In genomic region chr2:218272531-218273212, GRCh38 we compare ENCODE assay signal across 1 cellular context.
TF ChIP-seq lines count a peak whose summit lies in the region.

No MANE protein-coding gene starts in this region.

TF ChIP-seq in HepG2, 621 proteins besides CTCF, POLR2A, EP300 and RAD21 (continued from another document and continues in another):
- no peak for TF ChIP-seq ZNF460 (CRISPR knock-in tag; IDR thresholded peaks at IDR 0.05; ENCODE audit: borderline replicate concordance)
- no peak for TF ChIP-seq ASH2L (IDR thresholded peaks at IDR 0.05; ENCODE audit: insufficient read length, low read depth, low read length)
- no peak for TF ChIP-seq PLSCR1 (CRISPR knock-in tag; IDR thresholded peaks at IDR 0.05; ENCODE audit: borderline replicate concordance)
- TF ChIP-seq ZSCAN21 (CRISPR knock-in tag; IDR thresholded peaks at IDR 0.05; ENCODE audit: borderline replicate concordance), result no peak
- no peak for TF ChIP-seq MLLT10 (CRISPR knock-in tag; IDR thresholded peaks at IDR 0.05)
- peak; percentile 35; the same call in 1 of the 2 replicates for TF ChIP-seq ZSCAN9 (CRISPR knock-in tag; IDR thresholded peaks at IDR 0.05; ENCODE audit: borderline replicate concordance)
- no peak; the same call in 1 of the 2 replicates for TF ChIP-seq POLR2AphosphoS2 (IDR thresholded peaks at IDR 0.05; ENCODE audit: low read depth, low read length)
- TF ChIP-seq THAP9 (CRISPR knock-in tag; IDR thresholded peaks at IDR 0.05; ENCODE audit: borderline replicate concordance), result peak; percentile 57; the same call in 1 of the 2 replicates
- no peak for TF ChIP-seq ZNF556 (CRISPR knock-in tag; IDR thresholded peaks at IDR 0.05; ENCODE audit: borderline replicate concordance)
- no peak for TF ChIP-seq RBAK (CRISPR knock-in tag; IDR thresholded peaks at IDR 0.05)
- TF ChIP-seq GTF3A (CRISPR knock-in tag; conservative IDR thresholded peaks at IDR 0.05), result no peak
- TF ChIP-seq RBM39 (IDR thresholded peaks at IDR 0.05; ENCODE audit: low read depth, low read length, poor library complexity, severe bottlenecking), result peak; percentile 27
- no peak for TF ChIP-seq HOXD1 (CRISPR knock-in tag; IDR thresholded peaks at IDR 0.05)
- no peak for TF ChIP-seq SP1 (IDR thresholded peaks at IDR 0.05)
- TF ChIP-seq SP1 (CRISPR knock-in tag; IDR thresholded peaks at IDR 0.05), result no peak
- TF ChIP-seq ZNF574 (CRISPR knock-in tag; IDR thresholded peaks at IDR 0.05), result no peak
- no peak for TF ChIP-seq JDP2 (CRISPR knock-in tag; IDR thresholded peaks at IDR 0.05; ENCODE audit: borderline replicate concordance)
- TF ChIP-seq ATF2 (CRISPR knock-in tag; IDR thresholded peaks at IDR 0.05), result peak; percentile 46; the same call in 1 of the 2 replicates
- TF ChIP-seq ZEB1 (IDR thresholded peaks at IDR 0.05; ENCODE audit: insufficient replicate concordance, low read depth), result no peak
- TF ChIP-seq ZNF124 (CRISPR knock-in tag; IDR thresholded peaks at IDR 0.05), result no peak
- TF ChIP-seq ZNF839 (CRISPR knock-in tag; IDR thresholded peaks at IDR 0.05; ENCODE audit: borderline replicate concordance), result no peak
- TF ChIP-seq YEATS4 (CRISPR knock-in tag; IDR thresholded peaks at IDR 0.05; ENCODE audit: borderline replicate concordance), result no peak
- no peak for TF ChIP-seq ZNF749 (CRISPR knock-in tag; IDR thresholded peaks at IDR 0.05; ENCODE audit: borderline replicate concordance)
- no peak for TF ChIP-seq ZFP82 (CRISPR knock-in tag; IDR thresholded peaks at IDR 0.05; ENCODE audit: borderline replicate concordance)
- TF ChIP-seq SP5 (CRISPR knock-in tag; IDR thresholded peaks at IDR 0.05; ENCODE audit: borderline replicate concordance, low read depth), result peak; percentile 24; the same call in 1 of the 2 replicates
- TF ChIP-seq ZFP36L1 (CRISPR knock-in tag; IDR thresholded peaks at IDR 0.05), result no peak
- no peak for TF ChIP-seq NR0B2 (CRISPR knock-in tag; IDR thresholded peaks at IDR 0.05)
- TF ChIP-seq ZNF407 (CRISPR knock-in tag; IDR thresholded peaks at IDR 0.05; ENCODE audit: not compliant biosample characterization), result peak; percentile 77
- no peak for TF ChIP-seq SMARCE1 (IDR thresholded peaks at IDR 0.05; ENCODE audit: borderline replicate concordance)
- no peak for TF ChIP-seq ZNF275 (CRISPR knock-in tag; IDR thresholded peaks at IDR 0.05; ENCODE audit: borderline replicate concordance)
- no peak for TF ChIP-seq KLF6 (CRISPR knock-in tag; IDR thresholded peaks at IDR 0.05)
- TF ChIP-seq ZZZ3 (CRISPR knock-in tag; IDR thresholded peaks at IDR 0.05; ENCODE audit: borderline replicate concordance), result no peak
- no peak for TF ChIP-seq FOXP4 (CRISPR knock-in tag; IDR thresholded peaks at IDR 0.05)
- 0 out of 2 replicates have a peak, but pooled peaks have one; percentile 40 for TF ChIP-seq CBFB (CRISPR knock-in tag; IDR thresholded peaks at IDR 0.05)
- TF ChIP-seq HNF4A (CRISPR knock-in tag; IDR thresholded peaks at IDR 0.05), result peak; percentile 21; the same call in 1 of the 2 replicates
- no peak for TF ChIP-seq SIX4 (CRISPR knock-in tag; IDR thresholded peaks at IDR 0.05)
- no peak for TF ChIP-seq ZNF629 (CRISPR knock-in tag; conservative IDR thresholded peaks at IDR 0.05)
